Comparison of ENCODE assay signal across 1 cellular context in genomic region chr19:19063183-19064097, GRCh38.
TF ChIP-seq lines count a peak whose summit lies in the region.

SLC25A42 (plus strand) TSS chr19:19063994; CDS start chr19:19096125, 32,131 bp downstream.

TF ChIP-seq in HepG2, 621 proteins besides CTCF, POLR2A, EP300 and RAD21 (continued from another document and continues in another):
- TF ChIP-seq ZNF549 (CRISPR knock-in tag; IDR thresholded peaks at IDR 0.05): no peak
- peak; percentile 29; the same call in 1 of the 2 replicates for TF ChIP-seq ZNF335 (CRISPR knock-in tag; IDR thresholded peaks at IDR 0.05)
- no peak for TF ChIP-seq GLMP (CRISPR knock-in tag; IDR thresholded peaks at IDR 0.05; ENCODE audit: borderline replicate concordance)
- peak; percentile 54; the same call in 1 of the 2 replicates for TF ChIP-seq POLR2AphosphoS5 (IDR thresholded peaks at IDR 0.05; ENCODE audit: low read depth, low read length)
- TF ChIP-seq ZBTB4 (CRISPR knock-in tag; IDR thresholded peaks at IDR 0.05; ENCODE audit: borderline replicate concordance): peak; percentile 62; the same call in 1 of the 2 replicates
- 0 out of 2 replicates have a peak, but pooled peaks have one; percentile 61 for TF ChIP-seq ATF5 (CRISPR knock-in tag; IDR thresholded peaks at IDR 0.05; ENCODE audit: low read depth)
- TF ChIP-seq ZNF331 (CRISPR knock-in tag; IDR thresholded peaks at IDR 0.05): no peak
- peak; percentile 61; the same call in 1 of the 2 replicates for TF ChIP-seq ZNF607 (CRISPR knock-in tag; IDR thresholded peaks at IDR 0.05; ENCODE audit: borderline replicate concordance)
- peak; percentile 62; the same call in 1 of the 2 replicates for TF ChIP-seq ZSCAN21 (CRISPR knock-in tag; IDR thresholded peaks at IDR 0.05; ENCODE audit: borderline replicate concordance)
- TF ChIP-seq ZNF615 (CRISPR knock-in tag; IDR thresholded peaks at IDR 0.05; ENCODE audit: borderline replicate concordance): no peak
- TF ChIP-seq ELF4 (CRISPR knock-in tag; IDR thresholded peaks at IDR 0.05; ENCODE audit: borderline replicate concordance): no peak
- no peak for TF ChIP-seq TCF7L2 (IDR thresholded peaks at IDR 0.05; ENCODE audit: low read depth, low read length)
- TF ChIP-seq ZMAT3 (CRISPR knock-in tag; conservative IDR thresholded peaks at IDR 0.05): no peak
- TF ChIP-seq NKX3-1 (CRISPR knock-in tag; IDR thresholded peaks at IDR 0.05): peak; percentile 56; the same call in 1 of the 2 replicates
- 0 out of 2 replicates have a peak, but pooled peaks have one; percentile 26 for TF ChIP-seq ZNF550 (CRISPR knock-in tag; IDR thresholded peaks at IDR 0.05; ENCODE audit: borderline replicate concordance)
- TF ChIP-seq GATAD1 (CRISPR knock-in tag; IDR thresholded peaks at IDR 0.05): peak; percentile 84
- TF ChIP-seq PITX1 (CRISPR knock-in tag; IDR thresholded peaks at IDR 0.05): peak; percentile 78; the same call in 1 of the 2 replicates
- 0 out of 2 replicates have a peak, but pooled peaks have one; percentile 20 for TF ChIP-seq PHF8 (CRISPR knock-in tag; IDR thresholded peaks at IDR 0.05)
- TF ChIP-seq ZBTB46 (CRISPR knock-in tag; IDR thresholded peaks at IDR 0.05; ENCODE audit: borderline replicate concordance): 0 out of 2 replicates have a peak, but pooled peaks have one; percentile 38
- TF ChIP-seq ISX (CRISPR knock-in tag; conservative IDR thresholded peaks at IDR 0.05): no peak
- TF ChIP-seq SETDB1 (CRISPR knock-in tag; IDR thresholded peaks at IDR 0.05; ENCODE audit: borderline replicate concordance): no peak
- TF ChIP-seq SOX6 (IDR thresholded peaks at IDR 0.05): no peak
- TF ChIP-seq SOX6 (CRISPR knock-in tag; IDR thresholded peaks at IDR 0.05): peak; percentile 10
- TF ChIP-seq ATF3 (CRISPR knock-in tag; IDR thresholded peaks at IDR 0.05): peak; percentile 6; the same call in 1 of the 2 replicates
- TF ChIP-seq LRRFIP1 (CRISPR knock-in tag; conservative IDR thresholded peaks at IDR 0.05): no peak
- peak; percentile 45; the same call in 1 of the 2 replicates for TF ChIP-seq ZNF788 (CRISPR knock-in tag; IDR thresholded peaks at IDR 0.05; ENCODE audit: borderline replicate concordance)
- no peak for TF ChIP-seq NR2F6 (IDR thresholded peaks at IDR 0.05)
- no peak for TF ChIP-seq NR2F6 (CRISPR knock-in tag; IDR thresholded peaks at IDR 0.05)
- peak; percentile 43; the same call in 1 of the 2 replicates for TF ChIP-seq ZMYM2 (CRISPR knock-in tag; IDR thresholded peaks at IDR 0.05)
- 0 out of 2 replicates have a peak, but pooled peaks have one; percentile 19 for TF ChIP-seq POGZ (CRISPR knock-in tag; IDR thresholded peaks at IDR 0.05)
- TF ChIP-seq NR2C2 (CRISPR knock-in tag; IDR thresholded peaks at IDR 0.05; ENCODE audit: borderline replicate concordance): 0 out of 2 replicates have a peak, but pooled peaks have one; percentile 36
- TF ChIP-seq TBX3 (IDR thresholded peaks at IDR 0.05; ENCODE audit: borderline replicate concordance): peak; percentile 86
- peak; percentile 77 for TF ChIP-seq PAXIP1 (CRISPR knock-in tag; conservative IDR thresholded peaks at IDR 0.05)
- peak; percentile 6; the same call in 1 of the 2 replicates for TF ChIP-seq RFX5 (IDR thresholded peaks at IDR 0.05; ENCODE audit: low read depth, low read length)
- TF ChIP-seq MTERF4 (CRISPR knock-in tag; IDR thresholded peaks at IDR 0.05): peak; percentile 91
- peak; percentile 83 for TF ChIP-seq XRCC5 (optimal IDR thresholded peaks at IDR 0.05; ENCODE audit: low read length)
- peak; percentile 81; the same call in 1 of the 2 replicates for TF ChIP-seq HINFP (CRISPR knock-in tag; IDR thresholded peaks at IDR 0.05; ENCODE audit: low read depth)
- TF ChIP-seq AKAP8 (CRISPR knock-in tag; IDR thresholded peaks at IDR 0.05): peak; percentile 99
- peak; percentile 77; the same call in 1 of the 2 replicates for TF ChIP-seq HBP1 (CRISPR knock-in tag; IDR thresholded peaks at IDR 0.05; ENCODE audit: low read depth)
- 0 out of 2 replicates have a peak, but pooled peaks have one; percentile 25 for TF ChIP-seq ZNF629 (CRISPR knock-in tag; conservative IDR thresholded peaks at IDR 0.05)
- TF ChIP-seq HNF4G (IDR thresholded peaks at IDR 0.05; ENCODE audit: borderline replicate concordance, low read depth, low read length): peak; percentile 74; the same call in 1 of the 2 replicates
- TF ChIP-seq HNF4G (CRISPR knock-in tag; IDR thresholded peaks at IDR 0.05; ENCODE audit: borderline replicate concordance, low read depth): peak; percentile 79; the same call in 1 of the 2 replicates
